In the genomic region with DNA sequence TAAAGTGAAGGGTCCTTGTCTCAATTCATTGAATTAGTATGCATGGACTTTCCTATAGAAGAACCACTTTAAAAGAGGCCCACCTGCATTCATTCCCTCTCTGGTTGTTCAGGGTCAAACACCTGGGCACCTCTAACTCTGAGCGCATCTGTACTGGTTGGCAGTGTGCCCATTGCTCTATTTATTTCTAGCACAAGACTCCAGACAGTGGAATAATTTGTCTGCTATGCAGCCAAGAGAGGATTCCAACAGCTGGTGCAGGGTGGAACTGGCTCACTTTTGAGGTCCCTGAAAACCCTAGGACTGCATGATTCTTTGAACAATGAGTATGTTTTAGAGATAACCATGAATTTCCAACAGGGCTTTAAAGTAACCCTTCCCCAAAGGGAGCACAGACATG, we compare ENCODE assay signal across 15 cellular contexts.
"Had no signal": no experiment of that assay in that cellular context is flagged by ENCODE, and none has a peak within 500 bp of the region (broad histone marks: within the 10 kb centered on the region; RNA-seq: fewer than 3 reads in every experiment).

No MANE protein-coding gene starts in this region.

- DNase-seq: activated CD4-positive, alpha-beta T cell treated with anti-CD3 and anti-CD28 coated beads for 48 hours; activated CD8-positive, alpha-beta memory T cell treated with anti-CD3 and anti-CD28 coated beads, Interleukin-2, amount 50 U/mL, for 48 hours; activated CD8-positive, alpha-beta T cell treated with anti-CD3 and anti-CD28 coated beads, Interleukin-2, amount 10 ng/mL, durations not matched to agents 7 days and 5 days; activated naive CD8-positive, alpha-beta T cell treated with anti-CD3 and anti-CD28 coated beads, Interleukin-2, amount 10 ng/mL, durations not matched to agents 7 days and 5 days; glutamatergic neuron; lower lobe of right lung; naive thymus-derived CD4-positive, alpha-beta T cell; posterior cingulate gyrus; small intestine; thyroid gland had no signal

- H3K27ac ChIP-seq: ascending aorta, lower lobe of right lung, neutrophil, thyroid gland, vagina had no signal

- ATAC-seq: activated CD8-positive, alpha-beta T cell treated with anti-CD3 and anti-CD28 coated beads, Interleukin-2, amount 10 ng/mL, durations not matched to agents 7 days and 5 days; esophagus mucosa; lower lobe of right lung; naive thymus-derived CD4-positive, alpha-beta T cell; WTC11 had no signal
